Comparison of ENCODE assay signal across 14 cellular contexts in genomic region chr13:63025741-63026140, GRCh38.
A peak's percentile ranks its signal among the peaks of the same experiment; 100 is the strongest.
DNase-seq lines count a peak whose midpoint lies in the region; ATAC-seq and TF ChIP-seq lines count a peak whose summit lies in the region.
"Had no signal": no experiment of that assay in that cellular context is flagged by ENCODE, and none has a peak within 500 bp of the region (broad histone marks: within the 10 kb centered on the region; RNA-seq: fewer than 3 reads in every experiment).

No MANE protein-coding gene starts in this region.

- no peak overlapping the region for H3K9ac ChIP-seq in SU-DHL-6 (ENCODE audit: low read length)
- H3K9ac ChIP-seq: GM23248 had no signal

- no peaks in the 10 kb centered on the region for H3F3A ChIP-seq in SU-DHL-6 (ENCODE audit: insufficient read depth)

- no peak overlapping the region for H3K4me3 Mint-ChIP-seq in mesothelial cell of epicardium
- H3K4me3 Mint-ChIP-seq: CD4-positive, CD25-positive, alpha-beta regulatory T cell; CD8-positive, alpha-beta memory T cell had no signal

- H3K36me3 Mint-ChIP-seq in mesothelial cell of epicardium, result no peaks in the 10 kb centered on the region
- H3K36me3 Mint-ChIP-seq: CD4-positive, CD25-positive, alpha-beta regulatory T cell; CD8-positive, alpha-beta memory T cell had no signal

- H3K27me3 Mint-ChIP-seq in mesothelial cell of epicardium (ENCODE audit: low read depth), result no peaks in the 10 kb centered on the region
- H3K27me3 Mint-ChIP-seq: CD4-positive, CD25-positive, alpha-beta regulatory T cell; CD8-positive, alpha-beta memory T cell had no signal

- no peak for ATAC-seq in SK-N-SH treated with all-trans-retinoic acid at 6 μM for 48 hours

- no peak overlapping the region for H3K27ac ChIP-seq in SU-DHL-6 (ENCODE audit: low read depth, low read length)
- H3K27ac ChIP-seq: GM23248 had no signal

- peaks cover 10% of the 10 kb centered on the region for H3K9me3 Mint-ChIP-seq in mesothelial cell of epicardium

- H3K27me3 ChIP-seq in SU-DHL-6 (ENCODE audit: low read length), result no peaks in the 10 kb centered on the region
- H3K27me3 ChIP-seq: BE2C had no signal

- no peak for TF ChIP-seq CTCF in SU-DHL-6 (IDR thresholded peaks at IDR 0.05; ENCODE audit: insufficient read depth, low read length, poor library complexity, severe bottlenecking)
- no peak for TF ChIP-seq CTCF in mesothelial cell of epicardium (IDR thresholded peaks at IDR 0.05; ENCODE audit: unreplicated experiment)

- DNase-seq in mesothelial cell of epicardium (ENCODE audit: low spot score in 2 of 2, unreplicated experiment in 2 of 2) (no peak), pons (ENCODE audit: low spot score) (peak; percentile 92)
- DNase-seq in activated T-cell treated with anti-CD3 and anti-CD28 coated beads, Interleukin-2, amount 50 U/mL, for 48 hours, result no peak
- DNase-seq in stimulated activated CD4-positive, alpha-beta T cell treated with anti-CD3 and anti-CD28 coated beads, Interleukin-2, amount 100 ng/mL, for 48 hours, result no peak
- DNase-seq: ACHN; BE2C; C1 segment of cervical spinal cord; Caco-2; CD4-positive, CD25-positive, alpha-beta regulatory T cell; CD8-positive, alpha-beta memory T cell; GM23248 had no signal

- H3K4me1 Mint-ChIP-seq in mesothelial cell of epicardium, result peaks cover 40% of the 10 kb centered on the region
- H3K4me1 Mint-ChIP-seq: CD4-positive, CD25-positive, alpha-beta regulatory T cell; CD8-positive, alpha-beta memory T cell had no signal

- peak overlapping the region; percentile 66 for H3K27ac Mint-ChIP-seq in mesothelial cell of epicardium
- H3K27ac Mint-ChIP-seq: CD4-positive, CD25-positive, alpha-beta regulatory T cell; CD8-positive, alpha-beta memory T cell had no signal

- no peaks in the 10 kb centered on the region for H4K20me1 ChIP-seq in SU-DHL-6 (ENCODE audit: low read depth, low read length)

- H3K36me3 ChIP-seq in SU-DHL-6 (ENCODE audit: low read length), result no peaks in the 10 kb centered on the region
- H3K36me3 ChIP-seq: BE2C, HAP-1 had no signal

- peak overlapping the region; percentile 30 for H2AFZ ChIP-seq in SU-DHL-6 (ENCODE audit: low read depth, low read length, severe bottlenecking)
- H2AFZ ChIP-seq: GM23248 had no signal

- no peaks in the 10 kb centered on the region for H3K9me2 ChIP-seq in SU-DHL-6 (replicated peaks; ENCODE audit: insufficient read depth, low read length)

- H3K4me2 ChIP-seq in SU-DHL-6 (ENCODE audit: low read depth, low read length, poor library complexity, severe bottlenecking), result no peak overlapping the region

- H3K9me3 ChIP-seq in SU-DHL-6 (ENCODE audit: insufficient read depth, low read length), result peaks cover 6% of the 10 kb centered on the region; the same call in 1 of the 2 replicates
- H3K9me3 ChIP-seq: Caco-2, HAP-1 had no signal

- no peak overlapping the region for H3K4me3 ChIP-seq in SU-DHL-6 (ENCODE audit: insufficient read depth, low read length, poor library complexity, severe bottlenecking)
- H3K4me3 ChIP-seq: GM23248, HAP-1 had no signal

- no peaks in the 10 kb centered on the region for H3K79me2 ChIP-seq in SU-DHL-6 (ENCODE audit: insufficient read depth, low read length)

TF ChIP-seq in SK-N-SH treated with all-trans-retinoic acid at 6 μM for 48 hours, 23 proteins besides CTCF, POLR2A, EP300 and RAD21:
- TF ChIP-seq RARB (CRISPR knock-in tag; IDR thresholded peaks at IDR 0.05) (no peak), CSDC2 (CRISPR knock-in tag; IDR thresholded peaks at IDR 0.05) (no peak), ESRRG (CRISPR knock-in tag; IDR thresholded peaks at IDR 0.05) (no peak)
